1 cellular context compared by ENCODE assay signal in genomic region chr7:106952658-106953231, GRCh38.
TF ChIP-seq lines count a peak whose summit lies in the region.

No MANE protein-coding gene starts in this region.

TF ChIP-seq in SK-N-SH, 30 proteins besides CTCF, POLR2A, EP300 and RAD21 (continued from another document):
- TF ChIP-seq USF1 (IDR thresholded peaks at IDR 0.05; ENCODE audit: borderline replicate concordance, low read depth) (no peak), GABPA (IDR thresholded peaks at IDR 0.05; ENCODE audit: low read depth) (no peak), RCOR1 (IDR thresholded peaks at IDR 0.05; ENCODE audit: low read length) (no peak), NRF1 (IDR thresholded peaks at IDR 0.05; ENCODE audit: low read depth, low read length) (no peak), TCF12 (IDR thresholded peaks at IDR 0.05) (no peak), GATA2 (CRISPR knock-in tag; IDR thresholded peaks at IDR 0.05) (no peak), FOSL2 (IDR thresholded peaks at IDR 0.05; ENCODE audit: borderline replicate concordance, low read depth) (no peak), RFX5 (IDR thresholded peaks at IDR 0.05; ENCODE audit: low read length) (no peak), FOXM1 (IDR thresholded peaks at IDR 0.05; ENCODE audit: low read depth) (no peak), CHD2 (IDR thresholded peaks at IDR 0.05; ENCODE audit: low read length, partially characterized antibody) (no peak)
